2 cellular contexts compared by ENCODE assay signal in the genomic region with DNA sequence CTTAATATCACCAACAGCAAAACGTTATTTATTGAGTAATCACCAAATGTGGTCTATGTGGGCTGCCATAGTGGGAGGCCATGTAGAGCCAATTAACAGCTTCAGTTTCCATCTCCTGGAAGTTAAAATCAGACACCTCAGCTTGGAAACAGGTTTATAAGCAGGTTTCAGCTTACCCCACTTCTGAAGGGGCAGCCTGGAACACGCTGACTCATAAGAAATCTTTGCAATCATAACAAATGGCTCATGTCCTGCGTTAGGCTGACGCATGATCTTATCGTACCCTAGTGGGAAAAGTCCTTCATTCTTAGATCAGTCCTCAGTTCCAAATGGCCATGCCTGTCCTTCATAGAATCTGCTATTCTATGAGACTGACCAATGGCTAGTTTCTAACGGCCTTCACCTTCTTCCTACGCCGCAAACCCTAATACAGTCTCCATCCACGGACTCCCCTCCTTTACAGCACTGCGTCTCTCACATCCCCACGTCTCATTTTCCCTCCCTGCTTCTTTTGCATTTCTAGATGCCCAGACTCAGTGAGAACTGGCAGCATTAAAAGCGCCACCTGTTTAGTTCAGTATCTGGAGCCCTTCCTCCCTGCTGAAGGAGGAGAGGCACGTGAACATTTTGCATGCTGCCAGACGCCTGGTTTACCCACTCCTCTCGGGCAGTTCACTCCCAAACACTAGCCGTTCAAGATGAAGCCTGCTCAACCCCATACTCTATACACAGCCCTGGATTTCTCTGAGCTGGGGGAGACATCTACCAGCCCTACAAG.
TF ChIP-seq lines count a peak whose summit lies in the region.

No MANE protein-coding gene starts in this region.

TF ChIP-seq in A549, 52 proteins besides CTCF, POLR2A, EP300 and RAD21 (continued from another document):
- TF ChIP-seq, protein P1, sequence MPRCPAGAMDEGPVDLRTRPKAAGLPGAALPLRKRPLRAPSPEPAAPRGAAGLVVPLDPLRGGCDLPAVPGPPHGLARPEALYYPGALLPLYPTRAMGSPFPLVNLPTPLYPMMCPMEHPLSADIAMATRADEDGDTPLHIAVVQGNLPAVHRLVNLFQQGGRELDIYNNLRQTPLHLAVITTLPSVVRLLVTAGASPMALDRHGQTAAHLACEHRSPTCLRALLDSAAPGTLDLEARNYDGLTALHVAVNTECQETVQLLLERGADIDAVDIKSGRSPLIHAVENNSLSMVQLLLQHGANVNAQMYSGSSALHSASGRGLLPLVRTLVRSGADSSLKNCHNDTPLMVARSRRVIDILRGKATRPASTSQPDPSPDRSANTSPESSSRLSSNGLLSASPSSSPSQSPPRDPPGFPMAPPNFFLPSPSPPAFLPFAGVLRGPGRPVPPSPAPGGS (IDR thresholded peaks at IDR 0.05), result no peak
- TF ChIP-seq ZNF302 (CRISPR knock-in tag; IDR thresholded peaks at IDR 0.05), result no peak
- peak; percentile 82 for TF ChIP-seq HOXB5 (CRISPR knock-in tag; IDR thresholded peaks at IDR 0.05)
- no peak for TF ChIP-seq HEYL (CRISPR knock-in tag; IDR thresholded peaks at IDR 0.05)
- 0 out of 2 replicates have a peak, but pooled peaks have one; percentile 14 for TF ChIP-seq FOXS1 (CRISPR knock-in tag; IDR thresholded peaks at IDR 0.05)
- no peak for TF ChIP-seq ESRRA (IDR thresholded peaks at IDR 0.05; ENCODE audit: borderline replicate concordance, low read length)
- no peak for TF ChIP-seq POLR2AphosphoS2 (conservative IDR thresholded peaks at IDR 0.05; ENCODE audit: low read length)
- TF ChIP-seq, protein P2, sequence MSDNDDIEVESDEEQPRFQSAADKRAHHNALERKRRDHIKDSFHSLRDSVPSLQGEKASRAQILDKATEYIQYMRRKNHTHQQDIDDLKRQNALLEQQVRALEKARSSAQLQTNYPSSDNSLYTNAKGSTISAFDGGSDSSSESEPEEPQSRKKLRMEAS (IDR thresholded peaks at IDR 0.05), result 0 out of 2 replicates have a peak, but pooled peaks have one; percentile 25
- no peak for TF ChIP-seq CHD4 (IDR thresholded peaks at IDR 0.05; ENCODE audit: borderline replicate concordance)
- no peak for TF ChIP-seq TP53 (CRISPR knock-in tag; IDR thresholded peaks at IDR 0.05)
- no peak for TF ChIP-seq EHF (CRISPR knock-in tag; IDR thresholded peaks at IDR 0.05)
- TF ChIP-seq MAZ (IDR thresholded peaks at IDR 0.05; ENCODE audit: borderline replicate concordance, low read depth, low read length), result no peak
- TF ChIP-seq ZC3H11A (IDR thresholded peaks at IDR 0.05), result no peak
- TF ChIP-seq, protein P3, sequence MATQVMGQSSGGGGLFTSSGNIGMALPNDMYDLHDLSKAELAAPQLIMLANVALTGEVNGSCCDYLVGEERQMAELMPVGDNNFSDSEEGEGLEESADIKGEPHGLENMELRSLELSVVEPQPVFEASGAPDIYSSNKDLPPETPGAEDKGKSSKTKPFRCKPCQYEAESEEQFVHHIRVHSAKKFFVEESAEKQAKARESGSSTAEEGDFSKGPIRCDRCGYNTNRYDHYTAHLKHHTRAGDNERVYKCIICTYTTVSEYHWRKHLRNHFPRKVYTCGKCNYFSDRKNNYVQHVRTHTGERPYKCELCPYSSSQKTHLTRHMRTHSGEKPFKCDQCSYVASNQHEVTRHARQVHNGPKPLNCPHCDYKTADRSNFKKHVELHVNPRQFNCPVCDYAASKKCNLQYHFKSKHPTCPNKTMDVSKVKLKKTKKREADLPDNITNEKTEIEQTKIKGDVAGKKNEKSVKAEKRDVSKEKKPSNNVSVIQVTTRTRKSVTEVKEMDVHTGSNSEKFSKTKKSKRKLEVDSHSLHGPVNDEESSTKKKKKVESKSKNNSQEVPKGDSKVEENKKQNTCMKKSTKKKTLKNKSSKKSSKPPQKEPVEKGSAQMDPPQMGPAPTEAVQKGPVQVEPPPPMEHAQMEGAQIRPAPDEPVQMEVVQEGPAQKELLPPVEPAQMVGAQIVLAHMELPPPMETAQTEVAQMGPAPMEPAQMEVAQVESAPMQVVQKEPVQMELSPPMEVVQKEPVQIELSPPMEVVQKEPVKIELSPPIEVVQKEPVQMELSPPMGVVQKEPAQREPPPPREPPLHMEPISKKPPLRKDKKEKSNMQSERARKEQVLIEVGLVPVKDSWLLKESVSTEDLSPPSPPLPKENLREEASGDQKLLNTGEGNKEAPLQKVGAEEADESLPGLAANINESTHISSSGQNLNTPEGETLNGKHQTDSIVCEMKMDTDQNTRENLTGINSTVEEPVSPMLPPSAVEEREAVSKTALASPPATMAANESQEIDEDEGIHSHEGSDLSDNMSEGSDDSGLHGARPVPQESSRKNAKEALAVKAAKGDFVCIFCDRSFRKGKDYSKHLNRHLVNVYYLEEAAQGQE (IDR thresholded peaks at IDR 0.05), result no peak
- TF ChIP-seq RARB (CRISPR knock-in tag; IDR thresholded peaks at IDR 0.05), result no peak

TF ChIP-seq in HEK293, 187 proteins besides CTCF, POLR2A, EP300 and RAD21 (continued from another document and continues in another):
- TF ChIP-seq, protein P4, sequence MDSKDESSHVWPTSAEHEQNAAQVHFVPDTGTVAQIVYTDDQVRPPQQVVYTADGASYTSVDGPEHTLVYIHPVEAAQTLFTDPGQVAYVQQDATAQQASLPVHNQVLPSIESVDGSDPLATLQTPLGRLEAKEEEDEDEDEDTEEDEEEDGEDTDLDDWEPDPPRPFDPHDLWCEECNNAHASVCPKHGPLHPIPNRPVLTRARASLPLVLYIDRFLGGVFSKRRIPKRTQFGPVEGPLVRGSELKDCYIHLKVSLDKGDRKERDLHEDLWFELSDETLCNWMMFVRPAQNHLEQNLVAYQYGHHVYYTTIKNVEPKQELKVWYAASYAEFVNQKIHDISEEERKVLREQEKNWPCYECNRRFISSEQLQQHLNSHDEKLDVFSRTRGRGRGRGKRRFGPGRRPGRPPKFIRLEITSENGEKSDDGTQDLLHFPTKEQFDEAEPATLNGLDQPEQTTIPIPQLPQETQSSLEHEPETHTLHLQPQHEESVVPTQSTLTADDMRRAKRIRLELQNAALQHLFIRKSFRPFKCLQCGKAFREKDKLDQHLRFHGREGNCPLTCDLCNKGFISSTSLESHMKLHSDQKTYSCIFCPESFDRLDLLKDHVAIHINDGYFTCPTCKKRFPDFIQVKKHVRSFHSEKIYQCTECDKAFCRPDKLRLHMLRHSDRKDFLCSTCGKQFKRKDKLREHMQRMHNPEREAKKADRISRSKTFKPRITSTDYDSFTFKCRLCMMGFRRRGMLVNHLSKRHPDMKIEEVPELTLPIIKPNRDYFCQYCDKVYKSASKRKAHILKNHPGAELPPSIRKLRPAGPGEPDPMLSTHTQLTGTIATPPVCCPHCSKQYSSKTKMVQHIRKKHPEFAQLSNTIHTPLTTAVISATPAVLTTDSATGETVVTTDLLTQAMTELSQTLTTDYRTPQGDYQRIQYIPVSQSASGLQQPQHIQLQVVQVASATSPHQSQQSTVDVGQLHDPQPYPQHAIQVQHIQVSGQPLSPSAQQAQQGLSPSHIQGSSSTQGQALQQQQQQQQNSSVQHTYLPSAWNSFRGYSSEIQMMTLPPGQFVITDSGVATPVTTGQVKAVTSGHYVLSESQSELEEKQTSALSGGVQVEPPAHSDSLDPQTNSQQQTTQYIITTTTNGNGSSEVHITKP (tag by site-specific recombination; IDR thresholded peaks at IDR 0.05), result peak; percentile 56; the same call in 1 of the 2 replicates
- TF ChIP-seq ZNF174 (tag by site-specific recombination; IDR thresholded peaks at IDR 0.05), result no peak
- TF ChIP-seq, protein P5, sequence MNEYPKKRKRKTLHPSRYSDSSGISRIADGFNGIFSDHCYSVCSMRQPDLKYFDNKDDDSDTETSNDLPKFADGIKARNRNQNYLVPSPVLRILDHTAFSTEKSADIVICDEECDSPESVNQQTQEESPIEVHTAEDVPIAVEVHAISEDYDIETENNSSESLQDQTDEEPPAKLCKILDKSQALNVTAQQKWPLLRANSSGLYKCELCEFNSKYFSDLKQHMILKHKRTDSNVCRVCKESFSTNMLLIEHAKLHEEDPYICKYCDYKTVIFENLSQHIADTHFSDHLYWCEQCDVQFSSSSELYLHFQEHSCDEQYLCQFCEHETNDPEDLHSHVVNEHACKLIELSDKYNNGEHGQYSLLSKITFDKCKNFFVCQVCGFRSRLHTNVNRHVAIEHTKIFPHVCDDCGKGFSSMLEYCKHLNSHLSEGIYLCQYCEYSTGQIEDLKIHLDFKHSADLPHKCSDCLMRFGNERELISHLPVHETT (tag by site-specific recombination; IDR thresholded peaks at IDR 0.05), result peak; percentile 79
- TF ChIP-seq ZNF558 (tag by site-specific recombination; IDR thresholded peaks at IDR 0.05), result peak; percentile 25; the same call in 1 of the 2 replicates
- TF ChIP-seq, protein P6, sequence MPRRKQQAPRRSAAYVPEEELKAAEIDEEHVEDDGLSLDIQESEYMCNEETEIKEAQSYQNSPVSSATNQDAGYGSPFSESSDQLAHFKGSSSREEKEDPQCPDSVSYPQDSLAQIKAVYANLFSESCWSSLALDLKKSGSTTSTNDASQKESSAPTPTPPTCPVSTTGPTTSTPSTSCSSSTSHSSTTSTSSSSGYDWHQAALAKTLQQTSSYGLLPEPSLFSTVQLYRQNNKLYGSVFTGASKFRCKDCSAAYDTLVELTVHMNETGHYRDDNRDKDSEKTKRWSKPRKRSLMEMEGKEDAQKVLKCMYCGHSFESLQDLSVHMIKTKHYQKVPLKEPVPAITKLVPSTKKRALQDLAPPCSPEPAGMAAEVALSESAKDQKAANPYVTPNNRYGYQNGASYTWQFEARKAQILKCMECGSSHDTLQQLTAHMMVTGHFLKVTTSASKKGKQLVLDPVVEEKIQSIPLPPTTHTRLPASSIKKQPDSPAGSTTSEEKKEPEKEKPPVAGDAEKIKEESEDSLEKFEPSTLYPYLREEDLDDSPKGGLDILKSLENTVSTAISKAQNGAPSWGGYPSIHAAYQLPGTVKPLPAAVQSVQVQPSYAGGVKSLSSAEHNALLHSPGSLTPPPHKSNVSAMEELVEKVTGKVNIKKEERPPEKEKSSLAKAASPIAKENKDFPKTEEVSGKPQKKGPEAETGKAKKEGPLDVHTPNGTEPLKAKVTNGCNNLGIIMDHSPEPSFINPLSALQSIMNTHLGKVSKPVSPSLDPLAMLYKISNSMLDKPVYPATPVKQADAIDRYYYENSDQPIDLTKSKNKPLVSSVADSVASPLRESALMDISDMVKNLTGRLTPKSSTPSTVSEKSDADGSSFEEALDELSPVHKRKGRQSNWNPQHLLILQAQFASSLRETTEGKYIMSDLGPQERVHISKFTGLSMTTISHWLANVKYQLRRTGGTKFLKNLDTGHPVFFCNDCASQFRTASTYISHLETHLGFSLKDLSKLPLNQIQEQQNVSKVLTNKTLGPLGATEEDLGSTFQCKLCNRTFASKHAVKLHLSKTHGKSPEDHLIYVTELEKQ (tag by site-specific recombination; IDR thresholded peaks at IDR 0.05; ENCODE audit: borderline replicate concordance), result peak; percentile 65; the same call in 1 of the 2 replicates
- peak; percentile 51; the same call in 1 of the 2 replicates for TF ChIP-seq SCRT2 (tag by site-specific recombination; IDR thresholded peaks at IDR 0.05)
- TF ChIP-seq ZNF660 (tag by site-specific recombination; IDR thresholded peaks at IDR 0.05), result peak; percentile 43; the same call in 1 of the 2 replicates
- TF ChIP-seq ZNF391 (tag by site-specific recombination; IDR thresholded peaks at IDR 0.05; ENCODE audit: borderline replicate concordance, low read depth), result no peak
- TF ChIP-seq, protein P7, sequence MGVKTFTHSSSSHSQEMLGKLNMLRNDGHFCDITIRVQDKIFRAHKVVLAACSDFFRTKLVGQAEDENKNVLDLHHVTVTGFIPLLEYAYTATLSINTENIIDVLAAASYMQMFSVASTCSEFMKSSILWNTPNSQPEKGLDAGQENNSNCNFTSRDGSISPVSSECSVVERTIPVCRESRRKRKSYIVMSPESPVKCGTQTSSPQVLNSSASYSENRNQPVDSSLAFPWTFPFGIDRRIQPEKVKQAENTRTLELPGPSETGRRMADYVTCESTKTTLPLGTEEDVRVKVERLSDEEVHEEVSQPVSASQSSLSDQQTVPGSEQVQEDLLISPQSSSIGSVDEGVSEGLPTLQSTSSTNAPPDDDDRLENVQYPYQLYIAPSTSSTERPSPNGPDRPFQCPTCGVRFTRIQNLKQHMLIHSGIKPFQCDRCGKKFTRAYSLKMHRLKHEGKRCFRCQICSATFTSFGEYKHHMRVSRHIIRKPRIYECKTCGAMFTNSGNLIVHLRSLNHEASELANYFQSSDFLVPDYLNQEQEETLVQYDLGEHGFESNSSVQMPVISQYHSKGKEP (tag by site-specific recombination; IDR thresholded peaks at IDR 0.05), result 0 out of 2 replicates have a peak, but pooled peaks have one; percentile 16
- TF ChIP-seq BCL11A (tag by site-specific recombination; IDR thresholded peaks at IDR 0.05; ENCODE audit: low read depth), result peak; percentile 49; the same call in 1 of the 2 replicates
- TF ChIP-seq, protein P8, sequence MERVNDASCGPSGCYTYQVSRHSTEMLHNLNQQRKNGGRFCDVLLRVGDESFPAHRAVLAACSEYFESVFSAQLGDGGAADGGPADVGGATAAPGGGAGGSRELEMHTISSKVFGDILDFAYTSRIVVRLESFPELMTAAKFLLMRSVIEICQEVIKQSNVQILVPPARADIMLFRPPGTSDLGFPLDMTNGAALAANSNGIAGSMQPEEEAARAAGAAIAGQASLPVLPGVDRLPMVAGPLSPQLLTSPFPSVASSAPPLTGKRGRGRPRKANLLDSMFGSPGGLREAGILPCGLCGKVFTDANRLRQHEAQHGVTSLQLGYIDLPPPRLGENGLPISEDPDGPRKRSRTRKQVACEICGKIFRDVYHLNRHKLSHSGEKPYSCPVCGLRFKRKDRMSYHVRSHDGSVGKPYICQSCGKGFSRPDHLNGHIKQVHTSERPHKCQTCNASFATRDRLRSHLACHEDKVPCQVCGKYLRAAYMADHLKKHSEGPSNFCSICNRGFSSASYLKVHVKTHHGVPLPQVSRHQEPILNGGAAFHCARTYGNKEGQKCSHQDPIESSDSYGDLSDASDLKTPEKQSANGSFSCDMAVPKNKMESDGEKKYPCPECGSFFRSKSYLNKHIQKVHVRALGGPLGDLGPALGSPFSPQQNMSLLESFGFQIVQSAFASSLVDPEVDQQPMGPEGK (tag by site-specific recombination; IDR thresholded peaks at IDR 0.05), result peak; percentile 66
- TF ChIP-seq ZNF629 (tag by site-specific recombination; IDR thresholded peaks at IDR 0.05), result peak; percentile 84
- TF ChIP-seq TCF7L2 (IDR thresholded peaks at IDR 0.05; ENCODE audit: borderline replicate concordance, low read depth, low read length), result peak; percentile 6; the same call in 1 of the 2 replicates
- no peak for TF ChIP-seq ZNF561 (tag by site-specific recombination; IDR thresholded peaks at IDR 0.05; ENCODE audit: borderline replicate concordance)
- TF ChIP-seq, protein P9, sequence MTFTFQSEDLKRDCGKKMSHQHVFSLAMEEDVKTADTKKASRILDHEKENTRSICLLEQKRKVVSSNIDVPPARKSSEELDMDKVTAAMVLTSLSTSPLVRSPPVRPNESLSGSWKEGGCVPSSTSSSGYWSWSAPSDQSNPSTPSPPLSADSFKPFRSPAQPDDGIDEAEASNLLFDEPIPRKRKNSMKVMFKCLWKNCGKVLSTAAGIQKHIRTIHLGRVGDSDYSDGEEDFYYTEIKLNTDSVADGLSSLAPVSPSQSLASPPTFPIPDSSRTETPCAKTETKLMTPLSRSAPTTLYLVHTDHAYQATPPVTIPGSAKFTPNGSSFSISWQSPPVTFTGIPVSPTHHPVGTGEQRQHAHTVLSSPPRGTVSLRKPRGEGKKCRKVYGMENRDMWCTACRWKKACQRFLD (tag by site-specific recombination; IDR thresholded peaks at IDR 0.05), result no peak
